Comparison of ENCODE assay signal across 8 cellular contexts in the genomic region with DNA sequence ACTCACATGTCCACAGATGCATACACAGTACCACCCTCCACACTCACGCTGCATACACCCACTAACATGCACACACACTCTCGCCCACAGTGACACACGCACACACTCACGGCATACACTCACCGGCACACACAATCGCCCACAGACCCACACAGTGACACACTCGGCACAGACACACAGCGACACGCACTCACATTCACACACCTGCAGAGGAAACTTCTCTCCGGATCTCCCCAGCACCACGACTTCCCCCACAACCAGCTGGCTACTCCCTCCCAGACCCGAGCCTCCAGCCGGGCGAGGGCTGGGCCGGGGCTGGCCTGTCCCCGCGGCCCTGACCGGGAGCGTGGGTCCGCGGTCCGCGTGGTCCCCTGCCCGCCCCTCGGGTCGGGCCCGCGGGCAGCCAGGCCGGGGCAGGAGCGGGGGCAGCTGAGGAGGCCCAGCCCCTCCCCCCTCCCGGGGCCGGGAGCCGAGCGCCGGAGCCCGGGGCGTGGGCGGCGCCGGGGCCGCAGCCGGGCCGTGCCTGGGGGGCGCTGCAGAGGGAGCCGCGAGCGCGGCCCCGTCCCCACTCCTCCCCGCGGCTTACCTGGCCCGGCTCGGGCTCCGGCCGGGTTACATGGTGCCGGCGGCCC. TPM values are rescaled to one million over a fixed set of nuclear protein-coding genes. Genes with fewer than 3 reads are reported as not detected.
A peak's percentile ranks its signal among the peaks of the same experiment; 100 is the strongest.
DNase-seq lines count a peak whose midpoint lies in the region; ATAC-seq, FAIRE-seq and TF ChIP-seq lines count a peak whose summit lies in the region.

No MANE protein-coding gene starts in this region.

- ATAC-seq in activated CD8-positive, alpha-beta T cell treated with anti-CD3 and anti-CD28 coated beads, Interleukin-2, amount 10 ng/mL, durations not matched to agents 7 days and 5 days, result no peak
- ATAC-seq in HG03196 (IDR thresholded peaks at IDR 0.05; ENCODE audit: unreplicated experiment) (no peak), HG03025 (IDR thresholded peaks at IDR 0.05; ENCODE audit: low FRiP score, unreplicated experiment) (no peak)

- peaks cover 5% of the 10 kb centered on the region for H3K4me1 Mint-ChIP-seq in activated CD8-positive, alpha-beta T cell treated with anti-CD3 and anti-CD28 coated beads, Interleukin-2, amount 10 ng/mL, durations not matched to agents 7 days and 5 days (ENCODE audit: low read depth)

- H3K27me3 Mint-ChIP-seq in activated CD8-positive, alpha-beta T cell treated with anti-CD3 and anti-CD28 coated beads, Interleukin-2, amount 10 ng/mL, durations not matched to agents 7 days and 5 days (ENCODE audit: low read depth), result peaks cover 43% of the 10 kb centered on the region

- peak overlapping the region; percentile 9 for H3K4me3 Mint-ChIP-seq in activated CD8-positive, alpha-beta T cell treated with anti-CD3 and anti-CD28 coated beads, Interleukin-2, amount 10 ng/mL, durations not matched to agents 7 days and 5 days

- H3K27ac Mint-ChIP-seq in activated CD8-positive, alpha-beta T cell treated with anti-CD3 and anti-CD28 coated beads, Interleukin-2, amount 10 ng/mL, durations not matched to agents 7 days and 5 days, result no peak overlapping the region

- POLR2A ChIA-PET in activated CD8-positive, alpha-beta T cell treated with anti-CD3 and anti-CD28 coated beads, Interleukin-2, amount 10 ng/mL, durations not matched to agents 7 days and 5 days (lab: Charles Lee), result no interaction called here

- DNase-seq in activated effector memory CD4-positive, alpha-beta T cell treated with anti-CD3 and anti-CD28 coated beads, Interleukin-2, amount 50 U/mL, for 16 hours, result peak; percentile 64
- no peak for DNase-seq in activated effector memory CD4-positive, alpha-beta T cell treated with Interleukin-2 at 50 U/mL for 16 hours
- no peak for DNase-seq in activated CD8-positive, alpha-beta T cell treated with anti-CD3 and anti-CD28 coated beads, Interleukin-2, amount 10 ng/mL, durations not matched to agents 7 days and 5 days
- DNase-seq in kidney, result no peak
- no peak for DNase-seq in tibial artery
- DNase-seq in cortex of kidney (lab: John Stamatoyannopoulos, UW), result no peak

- CTCF ChIA-PET in activated CD8-positive, alpha-beta T cell treated with anti-CD3 and anti-CD28 coated beads, Interleukin-2, amount 10 ng/mL, durations not matched to agents 7 days and 5 days (lab: Charles Lee), result no interaction called here

- H3K9ac ChIP-seq in kidney (ENCODE audit: low read length in 2 of 2), result no peak overlapping the region

- H3K27ac ChIP-seq in kidney (ENCODE audit: low read depth in 2 of 2, low read length in 2 of 2) (no peak overlapping the region), tibial artery (no peak overlapping the region)

- H3K4me1 ChIP-seq in kidney (ENCODE audit: control insufficient read depth in 1 of 2, insufficient read depth in 1 of 2, low read depth in 1 of 2, low read length in 2 of 2) (peaks cover 0 to 9% of the 10 kb centered on the region in 2 donors), tibial artery (peaks cover 0 to 20% (median 15%) of the 10 kb centered on the region in 4 donors)

- H3K36me3 Mint-ChIP-seq in activated CD8-positive, alpha-beta T cell treated with anti-CD3 and anti-CD28 coated beads, Interleukin-2, amount 10 ng/mL, durations not matched to agents 7 days and 5 days (ENCODE audit: low read depth), result no peaks in the 10 kb centered on the region

- H3K9me3 ChIP-seq in kidney (ENCODE audit: control insufficient read depth in 1 of 2, low read length in 2 of 2), result no peaks in the 10 kb centered on the region
- no peaks in the 10 kb centered on the region for H3K9me3 ChIP-seq in tibial artery

- TF ChIP-seq CTCF in kidney (IDR thresholded peaks at IDR 0.05; ENCODE audit: borderline replicate concordance, extremely low read depth, insufficient read depth) (no peak), tibial artery (IDR thresholded peaks at IDR 0.05) (no peak)

- peaks cover 9 to 64% of the 10 kb centered on the region in 2 donors for H3K27me3 ChIP-seq in tibial artery

- no peak for FAIRE-seq in kidney (lab: Jason Lieb, UNC)

- peak overlapping the region; percentile 34 to 59 for H3K4me3 ChIP-seq in kidney (ENCODE audit: low read length in 2 of 2)
- peak overlapping the region; percentile 25 to 36 for H3K4me3 ChIP-seq in tibial artery

- H3K9me3 Mint-ChIP-seq in activated CD8-positive, alpha-beta T cell treated with anti-CD3 and anti-CD28 coated beads, Interleukin-2, amount 10 ng/mL, durations not matched to agents 7 days and 5 days (ENCODE audit: insufficient read depth), result no peaks in the 10 kb centered on the region

- intact Hi-C loops in kidney (cut with DNase I) (no loop called here), tibial artery (cut with DNase I; ENCODE audit: low total_unique reads) (no loop called here)

- H3K36me3 ChIP-seq in kidney (ENCODE audit: control insufficient read depth in 1 of 2, insufficient read depth in 2 of 2, low read length in 2 of 2), result no peaks in the 10 kb centered on the region
- no peaks in the 10 kb centered on the region for H3K36me3 ChIP-seq in tibial artery

RNA-seq across cellular contexts. Expression of gene DLGAP3, which starts 0.5 kb away (rescaled TPM):
- under 1 TPM; 0.29 to 0.39 TPM for total RNA-seq in activated CD8-positive, alpha-beta T cell treated with anti-CD3 and anti-CD28 coated beads, Interleukin-2, amount 10 ng/mL, durations not matched to agents 7 days and 5 days
- total RNA-seq in kidney, result 1.0 TPM
- polyA plus RNA-seq in kidney (ENCODE audit: insufficient read depth, low read depth, low replicate concordance), result 0.71 TPM

RNA-seq across cellular contexts. Expression of gene TMEM35B, which starts 56.2 kb away (rescaled TPM):
- total RNA-seq in activated CD8-positive, alpha-beta T cell treated with anti-CD3 and anti-CD28 coated beads, Interleukin-2, amount 10 ng/mL, durations not matched to agents 7 days and 5 days, result 10 to 100 TPM; 24.8 to 26.7 TPM
- total RNA-seq in kidney, result 44.2 TPM
- 48.3 TPM for polyA plus RNA-seq in kidney (ENCODE audit: insufficient read depth, low read depth, low replicate concordance)
